ENCODE assay signal across 8 cellular contexts in the genomic region with DNA sequence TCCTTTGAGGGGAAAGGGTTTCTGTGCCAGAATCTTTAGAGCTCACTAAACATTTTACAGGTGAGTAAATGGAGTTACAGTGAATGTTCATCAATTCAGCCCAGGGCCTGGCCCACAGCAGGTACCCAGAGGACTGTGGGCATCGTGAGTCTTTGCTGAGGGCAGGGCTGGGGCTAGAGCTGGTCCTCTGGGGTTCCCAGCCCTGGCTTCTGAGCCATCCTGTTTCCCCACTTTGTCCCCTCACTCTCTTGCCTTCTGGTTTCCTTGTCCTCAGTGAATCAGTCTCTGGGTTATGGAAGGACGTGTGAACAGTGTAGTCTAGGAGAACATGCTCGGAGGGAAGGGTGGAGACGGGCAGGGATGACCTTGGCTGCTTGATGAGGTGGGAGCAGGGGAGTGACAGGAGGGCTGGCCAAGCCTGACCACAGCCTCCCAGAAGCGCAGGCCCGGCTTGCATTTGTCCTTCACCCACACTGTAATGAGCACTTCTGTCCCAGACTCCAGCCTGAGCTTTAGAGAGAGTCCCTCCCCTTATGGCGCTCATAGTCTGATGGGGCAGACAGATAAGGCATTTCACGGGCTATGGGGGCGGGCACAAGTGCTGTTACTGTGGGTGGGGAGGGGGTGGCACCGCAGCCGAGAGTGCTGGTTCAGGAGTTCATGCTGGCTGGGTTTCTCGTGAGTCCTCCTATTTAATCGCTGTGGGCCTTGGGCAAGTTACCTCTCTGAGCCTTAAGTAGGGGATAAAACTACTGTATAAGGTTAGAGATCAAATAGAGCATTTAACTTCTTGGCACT. TPM values are rescaled to one million over a fixed set of nuclear protein-coding genes. Genes with fewer than 3 reads are reported as not detected.
DNase-seq lines count a peak whose midpoint lies in the region; FAIRE-seq and TF ChIP-seq lines count a peak whose summit lies in the region.

No MANE protein-coding gene starts in this region.

- H2AFZ ChIP-seq in Loucy (ENCODE audit: low read length), result no peak overlapping the region

- peak overlapping the region; percentile 54 for H3K4me2 ChIP-seq in Loucy (ENCODE audit: low read depth, low read length, poor library complexity, severe bottlenecking)

- intact Hi-C loops in activated T-helper 1 cell treated with anti-CD3 and anti-CD28 coated beads, Interleukin-12 subunit alpha, Interleukin-12 subunit beta, Interleukin-2, Interleukin-4 antibody, amounts not matched to agents 30 ng/mL and 10 ng/mL and 1 ng/mL, durations not matched to agents 14 hours and 24 hours and 36 hours (cut with micrococcal nuclease), result loop anchor here (1.0 to 2.0 kb wide), 4 partner anchors 10 to 28 kb away; no protein-coding TSS in a partner anchor
- intact Hi-C loops in ascending aorta (cut with DNase I), result no loop called here

- H3K4me1 ChIP-seq in Loucy (ENCODE audit: insufficient read depth, low read length, poor library complexity, severe bottlenecking) (peaks cover 29% of the 10 kb centered on the region), ascending aorta (peaks cover 2 to 4% of the 10 kb centered on the region in 2 donors)

- FAIRE-seq in D721Med (lab: Jason Lieb, UNC), result no peak

- peaks cover 20% of the 10 kb centered on the region; the same call in 1 of the 2 replicates for H3K79me2 ChIP-seq in Loucy (ENCODE audit: insufficient read depth, low read length)

- H3K4me1 Mint-ChIP-seq in activated T-helper 1 cell treated with anti-CD3 and anti-CD28 coated beads, Interleukin-12 subunit alpha, Interleukin-12 subunit beta, Interleukin-2, Interleukin-4 antibody, amounts not matched to agents 30 ng/mL and 10 ng/mL and 1 ng/mL, durations not matched to agents 14 hours and 24 hours and 36 hours (ENCODE audit: low read depth), result peaks cover 80% of the 10 kb centered on the region
- H3K4me1 Mint-ChIP-seq in osteocyte (ENCODE audit: unreplicated experiment), result no peaks in the 10 kb centered on the region

- H3K4me3 ChIP-seq in Loucy (ENCODE audit: low read length, poor library complexity, severe bottlenecking) (peak overlapping the region; percentile 32), ascending aorta (no peak overlapping the region)

- no peaks in the 10 kb centered on the region for H3K27me3 Mint-ChIP-seq in activated T-helper 1 cell treated with anti-CD3 and anti-CD28 coated beads, Interleukin-12 subunit alpha, Interleukin-12 subunit beta, Interleukin-2, Interleukin-4 antibody, amounts not matched to agents 30 ng/mL and 10 ng/mL and 1 ng/mL, durations not matched to agents 14 hours and 24 hours and 36 hours (ENCODE audit: insufficient read depth)
- no peaks in the 10 kb centered on the region for H3K27me3 Mint-ChIP-seq in osteocyte (ENCODE audit: unreplicated experiment)

- H3K9ac ChIP-seq in Loucy (ENCODE audit: low read depth, low read length, poor library complexity, severe bottlenecking), result no peak overlapping the region

- DNase-seq in activated T-helper 1 cell treated with anti-CD3 and anti-CD28 coated beads, Interleukin-12 subunit alpha, Interleukin-12 subunit beta, Interleukin-2, Interleukin-4 antibody, amounts not matched to agents 30 ng/mL and 10 ng/mL and 1 ng/mL, durations not matched to agents 14 hours and 24 hours and 36 hours (ENCODE audit: low spot score), result peak; percentile 43
- DNase-seq in iris pigment epithelial cell (ENCODE audit: low read depth) (peak; percentile 88), D721Med (ENCODE audit: insufficient read length, low spot score) (no peak), osteocyte (ENCODE audit: extremely low spot score, unreplicated experiment) (no peak), GM19238 (ENCODE audit: insufficient read length, low spot score) (no peak), ascending aorta (ENCODE audit: low spot score in 2 of 2) (no peak)
- DNase-seq in stimulated activated CD8-positive, alpha-beta memory T cell treated with anti-CD3 and anti-CD28 coated beads, Interleukin-12 subunit alpha, Interleukin-12 subunit beta, amount 100 ng/mL, for 1 hour (ENCODE audit: low read depth), result peak; percentile 43

- H3K36me3 Mint-ChIP-seq in activated T-helper 1 cell treated with anti-CD3 and anti-CD28 coated beads, Interleukin-12 subunit alpha, Interleukin-12 subunit beta, Interleukin-2, Interleukin-4 antibody, amounts not matched to agents 30 ng/mL and 10 ng/mL and 1 ng/mL, durations not matched to agents 14 hours and 24 hours and 36 hours (ENCODE audit: low read depth), result peaks cover 71% of the 10 kb centered on the region
- H3K36me3 Mint-ChIP-seq in osteocyte (ENCODE audit: unreplicated experiment), result peaks cover 27% of the 10 kb centered on the region

- H3K9me2 ChIP-seq in Loucy (replicated peaks; ENCODE audit: low read depth, low read length), result no peaks in the 10 kb centered on the region

- peak overlapping the region; percentile 72 for H3K4me3 Mint-ChIP-seq in activated T-helper 1 cell treated with anti-CD3 and anti-CD28 coated beads, Interleukin-12 subunit alpha, Interleukin-12 subunit beta, Interleukin-2, Interleukin-4 antibody, amounts not matched to agents 30 ng/mL and 10 ng/mL and 1 ng/mL, durations not matched to agents 14 hours and 24 hours and 36 hours
- H3K4me3 Mint-ChIP-seq in osteocyte (ENCODE audit: unreplicated experiment), result no peak overlapping the region

- H3K9me3 Mint-ChIP-seq in activated T-helper 1 cell treated with anti-CD3 and anti-CD28 coated beads, Interleukin-12 subunit alpha, Interleukin-12 subunit beta, Interleukin-2, Interleukin-4 antibody, amounts not matched to agents 30 ng/mL and 10 ng/mL and 1 ng/mL, durations not matched to agents 14 hours and 24 hours and 36 hours, result no peaks in the 10 kb centered on the region
- H3K9me3 Mint-ChIP-seq in osteocyte (ENCODE audit: unreplicated experiment), result no peaks in the 10 kb centered on the region

- H3K36me3 ChIP-seq in Loucy (ENCODE audit: insufficient read depth, low read length) (peaks cover 17% of the 10 kb centered on the region; the same call in 1 of the 2 replicates), ascending aorta (peaks cover 15 to 21% of the 10 kb centered on the region in 2 donors)

- H3F3A ChIP-seq in Loucy (ENCODE audit: low read depth), result no peaks in the 10 kb centered on the region

- no peaks in the 10 kb centered on the region for H4K20me1 ChIP-seq in Loucy (ENCODE audit: insufficient read depth, low read length, poor library complexity, severe bottlenecking)

- H3K9me3 ChIP-seq in Loucy (ENCODE audit: insufficient read depth, low read depth, low read length) (no peaks in the 10 kb centered on the region), ascending aorta (no peaks in the 10 kb centered on the region)

- H3K27ac Mint-ChIP-seq in activated T-helper 1 cell treated with anti-CD3 and anti-CD28 coated beads, Interleukin-12 subunit alpha, Interleukin-12 subunit beta, Interleukin-2, Interleukin-4 antibody, amounts not matched to agents 30 ng/mL and 10 ng/mL and 1 ng/mL, durations not matched to agents 14 hours and 24 hours and 36 hours, result peak overlapping the region; percentile 63
- no peak overlapping the region for H3K27ac Mint-ChIP-seq in osteocyte (ENCODE audit: unreplicated experiment)

- H3K27ac ChIP-seq in ascending aorta, result peak overlapping the region in 1 of 2 donors; percentile 2

- no peaks in the 10 kb centered on the region for H3K27me3 ChIP-seq in Loucy (ENCODE audit: insufficient read depth, low read length, poor library complexity, severe bottlenecking)
- H3K27me3 ChIP-seq in ascending aorta, result no peaks in the 10 kb centered on the region

- TF ChIP-seq CTCF in Loucy (conservative IDR thresholded peaks at IDR 0.05; ENCODE audit: low read length) (no peak), D721Med (IDR thresholded peaks at IDR 0.05; ENCODE audit: insufficient read depth, missing control alignments) (no peak), osteocyte (IDR thresholded peaks at IDR 0.05) (no peak), ascending aorta (IDR thresholded peaks at IDR 0.05) (no peak)

RNA-seq across cellular contexts. Expression of a gene that starts 17.3 kb away (rescaled TPM):
- 58.1 and 59.7 TPM in 2 replicates for total RNA-seq in activated T-helper 1 cell treated with anti-CD3 and anti-CD28 coated beads, Interleukin-12 subunit alpha, Interleukin-12 subunit beta, Interleukin-2, Interleukin-4 antibody, amounts not matched to agents 30 ng/mL and 10 ng/mL and 1 ng/mL, durations not matched to agents 14 hours and 24 hours and 36 hours
- total RNA-seq in osteocyte (31.0 and 33.2 TPM in 2 replicates), ascending aorta (26.4 TPM)

Comparison
In these comparisons a context has a peak if more than half of its experiments do, and no peak if none do; other contexts are left out.
1. DNase-seq: peak in activated T-helper 1 cell treated with anti-CD3 and anti-CD28 coated beads, Interleukin-12 subunit alpha, Interleukin-12 subunit beta, Interleukin-2, Interleukin-4 antibody, amounts not matched to agents 30 ng/mL and 10 ng/mL and 1 ng/mL, durations not matched to agents 14 hours and 24 hours and 36 hours (single experiment), iris pigment epithelial cell (single experiment) and stimulated activated CD8-positive, alpha-beta memory T cell treated with anti-CD3 and anti-CD28 coated beads, Interleukin-12 subunit alpha, Interleukin-12 subunit beta, amount 100 ng/mL, for 1 hour (single experiment); none in D721Med (single experiment), osteocyte (single experiment), GM19238 (single experiment) and ascending aorta (0 of 2).